ENCODE assay signal across 2 cellular contexts in the genomic region with DNA sequence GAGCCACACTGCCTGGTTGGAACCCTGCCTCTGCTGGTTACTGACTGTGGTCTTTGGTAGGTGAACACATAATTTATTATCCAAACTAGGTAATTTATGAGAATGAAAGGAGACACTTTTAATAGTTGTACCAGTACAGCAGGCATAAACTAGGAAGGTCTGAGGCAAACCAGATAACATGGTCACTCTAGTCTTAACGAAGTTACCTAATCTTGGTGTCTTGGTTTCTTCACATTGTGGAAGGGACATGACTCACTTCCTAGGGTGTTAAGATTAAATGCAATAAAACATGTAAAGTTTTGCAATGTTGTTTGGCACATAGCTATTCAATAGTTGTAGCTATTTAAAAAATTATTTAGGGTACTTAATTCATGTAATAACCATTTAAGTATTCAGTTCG.
TF ChIP-seq lines count a peak whose summit lies in the region.

No MANE protein-coding gene starts in this region.

TF ChIP-seq in HCT116, 20 proteins besides CTCF, POLR2A, EP300 and RAD21:
- TF ChIP-seq SRF (IDR thresholded peaks at IDR 0.05; ENCODE audit: low read depth) (no peak), CEBPB (IDR thresholded peaks at IDR 0.05; ENCODE audit: low read depth) (peak; percentile 71), FOSL1 (IDR thresholded peaks at IDR 0.05; ENCODE audit: low read depth) (peak; percentile 44), JUND (IDR thresholded peaks at IDR 0.05) (0 out of 2 replicates have a peak, but pooled peaks have one; percentile 28)

TF ChIP-seq in endothelial cell of umbilical vein, 7 proteins besides CTCF, POLR2A, EP300 and RAD21:
- peak; percentile 55 for TF ChIP-seq JUN (IDR thresholded peaks at IDR 0.05; ENCODE audit: borderline replicate concordance, insufficient read depth, insufficient read length, low read depth)
- TF ChIP-seq FOS (IDR thresholded peaks at IDR 0.05; ENCODE audit: borderline replicate concordance, insufficient read depth, low read length) = peak; percentile 43
- TF ChIP-seq POLR2AphosphoS5 (IDR thresholded peaks at IDR 0.05; ENCODE audit: insufficient read depth, low read depth, low read length) = no peak
- no peak for TF ChIP-seq MYC (IDR thresholded peaks at IDR 0.05; ENCODE audit: low read depth, low read length)
- TF ChIP-seq GATA2 (IDR thresholded peaks at IDR 0.05; ENCODE audit: insufficient read depth, insufficient read length, low read depth, low read length) = no peak
- TF ChIP-seq MAX (IDR thresholded peaks at IDR 0.05; ENCODE audit: insufficient read depth, insufficient read length) = no peak
- TF ChIP-seq EZH2 (IDR thresholded peaks at IDR 0.05; ENCODE audit: borderline replicate concordance, low read depth, low read length, severe bottlenecking) = no peak
